ENCODE assay signal across 25 cellular contexts in genomic region chr1:165234149-165234548, GRCh38.
A peak's percentile ranks its signal among the peaks of the same experiment; 100 is the strongest.
DNase-seq lines count a peak whose midpoint lies in the region; ATAC-seq and TF ChIP-seq lines count a peak whose summit lies in the region.
"Had no signal": no experiment of that assay in that cellular context is flagged by ENCODE, and none has a peak within 500 bp of the region (broad histone marks: within the 10 kb centered on the region; RNA-seq: fewer than 3 reads in every experiment).

No MANE protein-coding gene starts in this region.

- no peak for ATAC-seq in GM19328 (IDR thresholded peaks at IDR 0.05; ENCODE audit: unreplicated experiment)
- ATAC-seq: CD8-positive, alpha-beta T cell; PC-3; Right ventricle myocardium inferior had no signal

- H3K4me3 Mint-ChIP-seq in type B pancreatic cell = peak overlapping the region; percentile 27
- H3K4me3 Mint-ChIP-seq: CD8-positive, alpha-beta T cell had no signal

- H3K27ac Mint-ChIP-seq in type B pancreatic cell = no peak overlapping the region
- H3K27ac Mint-ChIP-seq: CD8-positive, alpha-beta T cell had no signal

- H3K27me3 ChIP-seq in adipocyte (replicated peaks; ENCODE audit: control insufficient read depth, insufficient read depth, low read length) (peaks cover 51% of the 10 kb centered on the region), iPS-15b (ENCODE audit: control insufficient read depth, insufficient read depth, low read length) (peaks cover 80% of the 10 kb centered on the region)

- peaks cover 18% of the 10 kb centered on the region for H3K4me1 Mint-ChIP-seq in type B pancreatic cell (ENCODE audit: unreplicated experiment)

- peak overlapping the region; percentile 13 for H3K9ac ChIP-seq in adipocyte (ENCODE audit: low read length)
- no peak overlapping the region for H3K9ac ChIP-seq in iPS-15b (ENCODE audit: low read depth, low read length)

- H3K27me3 Mint-ChIP-seq in type B pancreatic cell = peaks cover 79% of the 10 kb centered on the region

- H3K36me3 ChIP-seq in adipocyte (ENCODE audit: control insufficient read depth, insufficient read depth, low read length, severe bottlenecking) (no peaks in the 10 kb centered on the region), iPS-15b (ENCODE audit: control insufficient read depth, insufficient read depth, low read length) (no peaks in the 10 kb centered on the region)
- H3K36me3 ChIP-seq: SJSA1 had no signal

- no peak for TF ChIP-seq CTCF in type B pancreatic cell (conservative IDR thresholded peaks at IDR 0.05)

- DNase-seq in NCI-H82 treated with DMSO at 0.1 percent for 48 hours (lab: John Stamatoyannopoulos, UW; ENCODE audit: unreplicated experiment) = peak; percentile 10
- DNase-seq in adipocyte (ENCODE audit: low read depth) = no peak
- no peak for DNase-seq in type B pancreatic cell (ENCODE audit: extremely low spot score, unreplicated experiment)
- DNase-seq in NCI-H345 treated with DMSO at 0.1 percent for 48 hours (lab: John Stamatoyannopoulos, UW; ENCODE audit: unreplicated experiment) = no peak
- DNase-seq in DMS114 treated with DMSO at 0.1 percent for 48 hours (lab: John Stamatoyannopoulos, UW; ENCODE audit: unreplicated experiment) = no peak
- DNase-seq: Caco-2; CD8-positive, alpha-beta T cell; DMS79 treated with DMSO at 0.1 percent for 48 hours; GF-D8; H7; IMR-90; KG1; MM.1S; NCI-H1048; NCI-H1417 treated with DMSO at 0.1 percent for 48 hours; NCI-H1694 treated with DMSO at 0.1 percent for 48 hours; NCI-H2081; NCI-H2227 treated with DMSO at 0.1 percent for 48 hours; NCI-H510A; NK-92 treated with Interleukin-12 subunit alpha and Interleukin-12 subunit beta, amount 100 ng/mL, for 24 hours; PC-3 had no signal

- no peaks in the 10 kb centered on the region for H3K36me3 Mint-ChIP-seq in type B pancreatic cell
- H3K36me3 Mint-ChIP-seq: CD8-positive, alpha-beta T cell had no signal

- H3K4me3 ChIP-seq in adipocyte (ENCODE audit: low read length) (no peak overlapping the region), iPS-15b (ENCODE audit: low read depth, low read length) (peak overlapping the region; percentile 58)
- H3K4me3 ChIP-seq: SJSA1 had no signal

- no peaks in the 10 kb centered on the region for H3K9me3 Mint-ChIP-seq in type B pancreatic cell

- H3K9me3 ChIP-seq in adipocyte (ENCODE audit: control insufficient read depth, low read length) = no peaks in the 10 kb centered on the region
- H3K9me3 ChIP-seq in iPS-15b (ENCODE audit: control insufficient read depth, insufficient read depth, low read length) = no peaks in the 10 kb centered on the region
- H3K9me3 ChIP-seq: Caco-2, SJSA1 had no signal

- peaks cover 29% of the 10 kb centered on the region for H3K4me1 ChIP-seq in adipocyte (ENCODE audit: control insufficient read depth, insufficient read depth, low read length)
- peaks cover 2% of the 10 kb centered on the region for H3K4me1 ChIP-seq in iPS-15b (ENCODE audit: control insufficient read depth, insufficient read depth, low read length)
- H3K4me1 ChIP-seq: Caco-2, SJSA1 had no signal
